In the genomic region with DNA sequence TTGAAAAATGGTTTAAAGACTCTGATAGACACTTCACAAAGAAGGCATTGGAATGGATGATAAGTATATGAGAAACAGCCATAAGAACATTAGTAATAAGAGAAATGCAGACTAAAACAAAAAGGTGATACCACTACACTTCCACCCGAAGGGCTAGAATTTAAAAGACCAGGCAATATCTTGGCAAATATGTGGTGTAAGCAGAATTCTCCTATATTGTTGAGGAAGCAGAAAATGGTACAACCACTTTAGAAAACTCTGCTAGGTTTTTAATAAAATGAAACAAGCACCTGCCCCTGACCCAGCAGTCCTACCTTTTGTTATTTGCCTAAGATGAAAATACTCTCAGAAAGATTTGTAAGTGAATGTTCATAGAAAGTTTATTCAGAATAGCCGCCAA, we compare ENCODE assay signal across 29 cellular contexts.
"Had no signal": no experiment of that assay in that cellular context is flagged by ENCODE, and none has a peak within 500 bp of the region (broad histone marks: within the 10 kb centered on the region; RNA-seq: fewer than 3 reads in every experiment).

No MANE protein-coding gene starts in this region.

- H3K4me1 ChIP-seq: ascending aorta had no signal

- H3K27me3 ChIP-seq: ascending aorta, cardiac muscle cell had no signal

- H3K27ac ChIP-seq: ascending aorta, cardiac muscle cell, VCaP had no signal

- ATAC-seq: activated CD8-positive, alpha-beta T cell treated with anti-CD3 and anti-CD28 coated beads for 36 hours; activated naive CD8-positive, alpha-beta T cell treated with anti-CD3 and anti-CD28 coated beads, Interleukin-2, amount 50 U/mL, for 24 hours had no signal

- H3K36me3 ChIP-seq: cardiac muscle cell had no signal

- DNase-seq: activated B cell treated with CpG ODN at 0.5 μM for 24 hours; activated CD4-positive, alpha-beta memory T cell treated with anti-CD3 and anti-CD28 coated beads for 36 hours; activated CD4-positive, alpha-beta T cell treated with anti-CD3 and anti-CD28 coated beads for 4 hours; activated CD4-positive, alpha-beta T cell treated with anti-CD3 and anti-CD28 coated beads, Interleukin-2, amount 10 ng/mL, durations not matched to agents 24 days and 14 days; activated CD4-positive, alpha-beta T cell treated with anti-CD3 and anti-CD28 coated beads, Interleukin-2, amount 50 U/mL, for 1 hour; activated CD4-positive, alpha-beta T cell treated with anti-CD3 and anti-CD28 coated beads, Interleukin-2, amount 50 U/mL, for 4 hours; activated CD4-positive, CD25-positive, alpha-beta regulatory T cell treated with anti-CD3 and anti-CD28 coated beads, Interleukin-2, amount 50 U/mL, for 72 hours; activated CD8-positive, alpha-beta memory T cell treated with anti-CD3 and anti-CD28 coated beads, Interleukin-2, amount 50 U/mL, for 48 hours; activated CD8-positive, alpha-beta T cell treated with anti-CD3 and anti-CD28 coated beads for 36 hours; activated effector memory CD4-positive, alpha-beta T cell treated with Interleukin-2 at 50 U/mL for 16 hours; activated gamma-delta T cell; activated naive CD4-positive, alpha-beta T cell treated with anti-CD3 and anti-CD28 coated beads, Interleukin-2, amount 10 ng/mL, durations not matched to agents 7 days and 5 days; activated naive CD4-positive, alpha-beta T cell treated with Interleukin-2 at 50 U/mL for 16 hours; activated naive CD8-positive, alpha-beta T cell treated with anti-CD3 and anti-CD28 coated beads, Interleukin-2, amount 10 ng/mL, durations not matched to agents 7 days and 5 days; activated naive CD8-positive, alpha-beta T cell treated with anti-CD3 and anti-CD28 coated beads, Interleukin-2, amount 50 U/mL, for 24 hours; activated T-cell treated with anti-CD3 and anti-CD28 coated beads, Interleukin-2, amount 50 U/mL, for 24 hours; activated T-cell treated with anti-CD3 and anti-CD28 coated beads, Interleukin-2, amount 50 U/mL, for 48 hours; amygdala; anterior cingulate cortex; caudate nucleus; cerebellar nuclear complex; T-helper 1 cell; T-helper 2 cell; T-helper 9 cell had no signal

- FAIRE-seq: bronchial epithelial cell, TTC549 had no signal

- H3K4me3 ChIP-seq: ascending aorta, cardiac muscle cell had no signal

- H3K9me3 ChIP-seq: ascending aorta had no signal
